ENCODE assay signal across 28 cellular contexts in the genomic region with DNA sequence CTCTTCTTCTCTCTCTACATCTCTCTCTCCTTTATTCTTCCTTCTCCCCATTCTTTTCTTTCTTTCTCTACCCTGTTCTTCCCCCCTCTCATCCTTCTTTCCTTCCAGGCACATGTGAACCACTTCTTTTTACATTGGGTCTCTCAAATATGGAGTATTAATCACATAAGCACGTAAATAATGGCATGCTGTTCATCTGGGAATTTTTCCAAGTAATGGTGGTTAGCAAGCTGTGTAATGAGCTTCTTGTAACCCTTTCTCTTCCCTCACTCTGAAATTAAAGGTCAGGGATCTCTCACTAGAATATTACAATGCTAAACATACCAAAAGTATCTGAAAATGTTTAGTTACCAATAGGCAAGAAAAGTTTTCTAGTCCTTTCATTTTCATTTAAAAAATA.
DNase-seq lines count a peak whose midpoint lies in the region; TF ChIP-seq lines count a peak whose summit lies in the region.
"Had no signal": no experiment of that assay in that cellular context is flagged by ENCODE, and none has a peak within 500 bp of the region (broad histone marks: within the 10 kb centered on the region; RNA-seq: fewer than 3 reads in every experiment).

No MANE protein-coding gene starts in this region.

- peak overlapping the region; percentile 83 for H2AFZ ChIP-seq in mammary epithelial cell (ENCODE audit: low read depth, low read length)
- H2AFZ ChIP-seq: neural progenitor cell had no signal

- H4K20me1 ChIP-seq in mammary epithelial cell (ENCODE audit: insufficient read depth, low read length) = no peaks in the 10 kb centered on the region
- H4K20me1 ChIP-seq: BLaER1 treated with 17β-estradiol and CSF1 and Interleukin-3, amounts not matched to agents 10 nM and 100 nM had no signal

- in situ Hi-C loops in mammary epithelial cell (cut with MboI; ENCODE audit: low sequenced_read_pairs in 2 of 2) = no loop called here

- BruUV-seq in mammary epithelial cell (replicated peaks; lab: Mats Ljungman, UMichigan) = no TSS peak

- WGBS in mammary epithelial cell (ENCODE audit: low coverage, missing lambda C conversion rate) = 0% methylated on average over 1 of the region's 1 CpG
- 14 to 47% (median 30%) methylated on average over 1 of the region's 1 CpG for WGBS in spleen, 5 donors

- intact Hi-C loops in mammary epithelial cell (cut with micrococcal nuclease) (loop anchor here (5.0 to 10.0 kb wide), 2 partner anchors 92 to 146 kb away; no protein-coding TSS in a partner anchor), spleen (cut with DNase I; ENCODE audit: low total_unique reads) (no loop called here)

- DNase-seq in AG10803 (ENCODE audit: low read depth) = peak; percentile 33
- peak; percentile 35 to 54 for DNase-seq in NCI-H446 (lab: John Stamatoyannopoulos, UW)
- DNase-seq in mammary epithelial cell = peak; percentile 67
- DNase-seq in glomerular visceral epithelial cell (ENCODE audit: extremely low spot score) = peak; percentile 16
- no peak for DNase-seq in COLO668 (lab: John Stamatoyannopoulos, UW; ENCODE audit: unreplicated experiment)
- no peak for DNase-seq in spleen
- no peak for DNase-seq in MV-4-11 (lab: John Stamatoyannopoulos, UW)
- no peak for DNase-seq in globus pallidus (ENCODE audit: low spot score)
- DNase-seq: activated naive CD4-positive, alpha-beta T cell treated with anti-CD3 and anti-CD28 coated beads for 36 hours; activated T-cell treated with anti-CD3 and anti-CD28 coated beads, Interleukin-2, amount 50 U/mL, for 4 hours; amygdala; effector memory CD4-positive, alpha-beta T cell; heart right ventricle; left ventricle myocardium superior; mucosa of descending colon; NCI-H187; NCI-H82; psoas muscle; Right ventricle myocardium superior; small intestine; stimulated activated CD4-positive, alpha-beta T cell treated with anti-CD3 and anti-CD28 coated beads, Interleukin-2, amount 100 ng/mL, for 48 hours; stimulated activated naive B cell treated with anti-CD40 and anti-IgM and Interleukin-4, amounts not matched to agents 10 μg/mL and 1 μg/mL and 100 μg/mL, for 72 hours; T-helper 1 cell had no signal

- TF ChIP-seq POLR2A in spleen (IDR thresholded peaks at IDR 0.05) = no peak

- TF ChIP-seq CTCF in AG10803 (conservative IDR thresholded peaks at IDR 0.05; ENCODE audit: low read length) (no peak), mammary epithelial cell (conservative IDR thresholded peaks at IDR 0.05 in 1 of 2, IDR thresholded peaks at IDR 0.05 in 1 of 2; ENCODE audit: extremely low read depth in 1 of 2, insufficient read depth in 1 of 2, low read depth in 1 of 2, low read length in 2 of 2) (no peak), spleen (IDR thresholded peaks at IDR 0.05 in 8 of 11, conservative IDR thresholded peaks at IDR 0.05 in 3 of 11) (no peak)

- peak overlapping the region; percentile 33 for H3K9ac ChIP-seq in mammary epithelial cell (ENCODE audit: insufficient read depth, low read length)
- H3K9ac ChIP-seq: BLaER1 treated with 17β-estradiol and CSF1 and Interleukin-3, amounts not matched to agents 10 nM and 100 nM; neural progenitor cell had no signal

- H3K4me3 ChIP-seq in AG10803 (ENCODE audit: low read length) = no peak overlapping the region
- no peak overlapping the region for H3K4me3 ChIP-seq in mammary epithelial cell (replicated peaks in 1 of 3; ENCODE audit: insufficient read depth in 1 of 3, low read depth in 2 of 3, low read length in 3 of 3)
- H3K4me3 ChIP-seq in spleen = no peak overlapping the region
- H3K4me3 ChIP-seq: A549; BLaER1 treated with 17β-estradiol and CSF1 and Interleukin-3, amounts not matched to agents 10 nM and 100 nM; esophagus muscularis mucosa; heart right ventricle; K562; mucosa of descending colon; neural progenitor cell; psoas muscle had no signal

- H3K9me3 ChIP-seq in mammary epithelial cell (replicated peaks; ENCODE audit: insufficient read depth, low read length) (no peaks in the 10 kb centered on the region), spleen (peaks cover 0 to 5% (median 0%) of the 10 kb centered on the region in 8 donors)
- H3K9me3 ChIP-seq: A549; BLaER1 treated with 17β-estradiol and CSF1 and Interleukin-3, amounts not matched to agents 10 nM and 100 nM; mucosa of descending colon had no signal

- no peaks in the 10 kb centered on the region for H3K36me3 ChIP-seq in mammary epithelial cell (ENCODE audit: insufficient read depth, low read length)
- H3K36me3 ChIP-seq in spleen = no peaks in the 10 kb centered on the region
- H3K36me3 ChIP-seq: BLaER1 treated with 17β-estradiol and CSF1 and Interleukin-3, amounts not matched to agents 10 nM and 100 nM; esophagus muscularis mucosa; heart right ventricle; neural progenitor cell had no signal

- CTCF ChIA-PET in mammary epithelial cell (lab: Charles Lee; ENCODE audit: low non-redundant PET) = no interaction called here

- dilution Hi-C loops in mammary epithelial cell (cut with HindIII; ENCODE audit: low sequenced_read_pairs) = no loop called here

- H3K79me2 ChIP-seq in mammary epithelial cell (ENCODE audit: insufficient read depth, low read length) = no peaks in the 10 kb centered on the region

- H3K27ac ChIP-seq in mammary epithelial cell (ENCODE audit: insufficient read depth, low read depth, low read length) (peak overlapping the region; percentile 72), spleen (no peak overlapping the region)
- H3K27ac ChIP-seq: A549; BLaER1 treated with 17β-estradiol and CSF1 and Interleukin-3, amounts not matched to agents 10 nM and 100 nM; esophagus muscularis mucosa; heart right ventricle; neural progenitor cell; psoas muscle had no signal

- H3K4me1 ChIP-seq in mammary epithelial cell (ENCODE audit: insufficient read depth, low read length) = peaks cover 20% of the 10 kb centered on the region
- no peaks in the 10 kb centered on the region for H3K4me1 ChIP-seq in spleen
- H3K4me1 ChIP-seq: A549; BLaER1 treated with 17β-estradiol and CSF1 and Interleukin-3, amounts not matched to agents 10 nM and 100 nM; esophagus muscularis mucosa; heart right ventricle; neural progenitor cell; psoas muscle had no signal

- H3K27me3 ChIP-seq in mammary epithelial cell (ENCODE audit: insufficient read depth, low read length) = no peaks in the 10 kb centered on the region
- H3K27me3 ChIP-seq in spleen (replicated peaks in 1 of 7) = peaks cover 0 to 3% (median 0%) of the 10 kb centered on the region in 7 donors
- H3K27me3 ChIP-seq: BLaER1 treated with 17β-estradiol and CSF1 and Interleukin-3, amounts not matched to agents 10 nM and 100 nM; esophagus muscularis mucosa; neural progenitor cell had no signal

- peak overlapping the region; percentile 67 for H3K4me2 ChIP-seq in mammary epithelial cell (ENCODE audit: insufficient read depth, low read depth, low read length)
- H3K4me2 ChIP-seq: A549; BLaER1 treated with 17β-estradiol and CSF1 and Interleukin-3, amounts not matched to agents 10 nM and 100 nM; neural progenitor cell had no signal

Comparison
In these comparisons a context has a peak if more than half of its experiments do, and no peak if none do; other contexts are left out.
1. DNase-seq: peak in AG10803 (single experiment), NCI-H446 (2 of 2), mammary epithelial cell (single experiment) and glomerular visceral epithelial cell (single experiment); none in COLO668 (single experiment), spleen (single experiment), MV-4-11 (single experiment) and globus pallidus (single experiment).